In genomic region chr2:72137498-72138010, GRCh38 we compare ENCODE assay signal across 1 cellular context.
TF ChIP-seq lines count a peak whose summit lies in the region.

No MANE protein-coding gene starts in this region.

TF ChIP-seq in HepG2, 621 proteins besides CTCF, POLR2A, EP300 and RAD21 (continued from another document and continues in another):
- TF ChIP-seq ZMYM4 (CRISPR knock-in tag; IDR thresholded peaks at IDR 0.05): no peak
- TF ChIP-seq UBTF (CRISPR knock-in tag; IDR thresholded peaks at IDR 0.05): no peak
- TF ChIP-seq ZNF546 (CRISPR knock-in tag; conservative IDR thresholded peaks at IDR 0.05): no peak
- no peak for TF ChIP-seq XBP1 (CRISPR knock-in tag; IDR thresholded peaks at IDR 0.05)
- peak; percentile 3; the same call in 1 of the 2 replicates for TF ChIP-seq SKIL (CRISPR knock-in tag; IDR thresholded peaks at IDR 0.05; ENCODE audit: borderline replicate concordance)
- TF ChIP-seq NR3C1 (CRISPR knock-in tag; IDR thresholded peaks at IDR 0.05): no peak
- TF ChIP-seq ZNF382 (CRISPR knock-in tag; IDR thresholded peaks at IDR 0.05; ENCODE audit: borderline replicate concordance): no peak
- TF ChIP-seq ZEB1 (IDR thresholded peaks at IDR 0.05; ENCODE audit: insufficient replicate concordance, low read depth): no peak
- TF ChIP-seq AKAP8 (CRISPR knock-in tag; IDR thresholded peaks at IDR 0.05): no peak
- no peak for TF ChIP-seq ZBTB40 (IDR thresholded peaks at IDR 0.05)
- 0 out of 2 replicates have a peak, but pooled peaks have one; percentile 33 for TF ChIP-seq ZBTB40 (CRISPR knock-in tag; IDR thresholded peaks at IDR 0.05)
- TF ChIP-seq CBX1 (IDR thresholded peaks at IDR 0.05; ENCODE audit: low read depth): no peak
- TF ChIP-seq ZNF143 (CRISPR knock-in tag; IDR thresholded peaks at IDR 0.05): no peak
- no peak for TF ChIP-seq BHLHE40 (IDR thresholded peaks at IDR 0.05; ENCODE audit: low read length)
- TF ChIP-seq ZSCAN20 (CRISPR knock-in tag; IDR thresholded peaks at IDR 0.05; ENCODE audit: borderline replicate concordance): no peak
- no peak for TF ChIP-seq ZNF672 (CRISPR knock-in tag; IDR thresholded peaks at IDR 0.05)
- TF ChIP-seq MEF2D (CRISPR knock-in tag; IDR thresholded peaks at IDR 0.05): no peak
- TF ChIP-seq ZNF782 (CRISPR knock-in tag; IDR thresholded peaks at IDR 0.05; ENCODE audit: borderline replicate concordance): no peak; the same call in 1 of the 2 replicates
- no peak for TF ChIP-seq IKZF5 (CRISPR knock-in tag; IDR thresholded peaks at IDR 0.05)
- TF ChIP-seq ZFY (CRISPR knock-in tag; IDR thresholded peaks at IDR 0.05): no peak
- no peak for TF ChIP-seq ZBTB7A (CRISPR knock-in tag; IDR thresholded peaks at IDR 0.05)
- TF ChIP-seq ZBTB26 (CRISPR knock-in tag; IDR thresholded peaks at IDR 0.05; ENCODE audit: borderline replicate concordance): 0 out of 2 replicates have a peak, but pooled peaks have one; percentile 65
- TF ChIP-seq ZNF138 (CRISPR knock-in tag; IDR thresholded peaks at IDR 0.05; ENCODE audit: low read depth): no peak
- no peak for TF ChIP-seq U2AF2 (IDR thresholded peaks at IDR 0.05; ENCODE audit: low read depth, low read length)
- no peak for TF ChIP-seq JUNB (CRISPR knock-in tag; IDR thresholded peaks at IDR 0.05; ENCODE audit: borderline replicate concordance)
- no peak for TF ChIP-seq ZNF773 (CRISPR knock-in tag; IDR thresholded peaks at IDR 0.05; ENCODE audit: borderline replicate concordance)
- TF ChIP-seq SCMH1 (CRISPR knock-in tag; IDR thresholded peaks at IDR 0.05; ENCODE audit: borderline replicate concordance): no peak
- TF ChIP-seq AGO1 (IDR thresholded peaks at IDR 0.05; ENCODE audit: low read depth, low read length, poor library complexity, severe bottlenecking): no peak
- no peak for TF ChIP-seq YEATS4 (CRISPR knock-in tag; IDR thresholded peaks at IDR 0.05; ENCODE audit: borderline replicate concordance)
- peak; percentile 46; the same call in 1 of the 2 replicates for TF ChIP-seq AHR (CRISPR knock-in tag; IDR thresholded peaks at IDR 0.05)
- peak; percentile 33; the same call in 1 of the 2 replicates for TF ChIP-seq KMT2A (CRISPR knock-in tag; IDR thresholded peaks at IDR 0.05)
- TF ChIP-seq DNMT3B (CRISPR knock-in tag; conservative IDR thresholded peaks at IDR 0.05): no peak
- 0 out of 2 replicates have a peak, but pooled peaks have one; percentile 31 for TF ChIP-seq THRA (CRISPR knock-in tag; IDR thresholded peaks at IDR 0.05; ENCODE audit: borderline replicate concordance)
- no peak for TF ChIP-seq ARNT2 (CRISPR knock-in tag; IDR thresholded peaks at IDR 0.05; ENCODE audit: low read depth)
- no peak for TF ChIP-seq PAXIP1 (CRISPR knock-in tag; conservative IDR thresholded peaks at IDR 0.05)
- 0 out of 2 replicates have a peak, but pooled peaks have one; percentile 17 for TF ChIP-seq ZNF556 (CRISPR knock-in tag; IDR thresholded peaks at IDR 0.05; ENCODE audit: borderline replicate concordance)
- TF ChIP-seq ZNF781 (CRISPR knock-in tag; IDR thresholded peaks at IDR 0.05; ENCODE audit: borderline replicate concordance, not compliant biosample characterization): no peak
- 0 out of 2 replicates have a peak, but pooled peaks have one; percentile 20 for TF ChIP-seq BORCS8-MEF2B (CRISPR knock-in tag; IDR thresholded peaks at IDR 0.05)
